In genomic region chr4:156293657-156294297, GRCh38 we compare ENCODE assay signal across 7 cellular contexts.
DNase-seq lines count a peak whose midpoint lies in the region; ATAC-seq and TF ChIP-seq lines count a peak whose summit lies in the region.

No MANE protein-coding gene starts in this region.

- no peak for TF ChIP-seq POLR2A in transverse colon (IDR thresholded peaks at IDR 0.05)

- no peaks in the 10 kb centered on the region for H3K27me3 ChIP-seq in transverse colon

- intact Hi-C loops in transverse colon (cut with DNase I; ENCODE audit: low total_unique reads), result no loop called here

- H3K4me3 ChIP-seq in choroid plexus epithelial cell (ENCODE audit: low read depth, low read length) (no peak overlapping the region), transverse colon (no peak overlapping the region)

- no peak for TF ChIP-seq EP300 in transverse colon (IDR thresholded peaks at IDR 0.05; ENCODE audit: low read depth)

- no peaks in the 10 kb centered on the region for H3K36me3 ChIP-seq in transverse colon

- H3K4me1 ChIP-seq in transverse colon, result peaks cover 0 to 7% (median 3%) of the 10 kb centered on the region in 4 donors

- TF ChIP-seq CTCF in choroid plexus epithelial cell (conservative IDR thresholded peaks at IDR 0.05; ENCODE audit: low read depth, low read length) (no peak), transverse colon (IDR thresholded peaks at IDR 0.05) (no peak)

- 67 to 77% methylated on average over 1 of the region's 1 CpG for WGBS in transverse colon (ENCODE audit: low coverage in 1 of 2), 2 donors

- no peaks in the 10 kb centered on the region for H3K9me3 ChIP-seq in transverse colon

- in situ Hi-C loops in transverse colon (cut with MboI; ENCODE audit: low pct_ligation_motif_present in 1 of 4, low pct_unique_long_range_greater_than_20kb in 1 of 4, low sequenced_read_pairs in 3 of 4), result no loop called here

- no peak overlapping the region for H3K27ac ChIP-seq in transverse colon

- DNase-seq in H4 (ENCODE audit: low spot score) (peak; percentile 54), NCI-H748 (lab: John Stamatoyannopoulos, UW; ENCODE audit: unreplicated experiment) (peak; percentile 82), choroid plexus epithelial cell (ENCODE audit: low read depth) (peak; percentile 96), pulmonary artery endothelial cell (ENCODE audit: low read depth, low spot score) (peak; percentile 13), transverse colon (no peak), NCI-H2029 treated with DMSO at 0.1 percent for 48 hours (lab: John Stamatoyannopoulos, UW) (no peak)

- no peak for ATAC-seq in GM19351 (IDR thresholded peaks at IDR 0.05; ENCODE audit: unreplicated experiment)

Comparison
In these comparisons a context has a peak if more than half of its experiments do, and no peak if none do; other contexts are left out.
1. DNase-seq: peak in H4 (single experiment), NCI-H748 (single experiment), choroid plexus epithelial cell (single experiment) and pulmonary artery endothelial cell (single experiment); none in transverse colon (single experiment) and NCI-H2029 treated with DMSO at 0.1 percent for 48 hours (single experiment).